In the genomic region with DNA sequence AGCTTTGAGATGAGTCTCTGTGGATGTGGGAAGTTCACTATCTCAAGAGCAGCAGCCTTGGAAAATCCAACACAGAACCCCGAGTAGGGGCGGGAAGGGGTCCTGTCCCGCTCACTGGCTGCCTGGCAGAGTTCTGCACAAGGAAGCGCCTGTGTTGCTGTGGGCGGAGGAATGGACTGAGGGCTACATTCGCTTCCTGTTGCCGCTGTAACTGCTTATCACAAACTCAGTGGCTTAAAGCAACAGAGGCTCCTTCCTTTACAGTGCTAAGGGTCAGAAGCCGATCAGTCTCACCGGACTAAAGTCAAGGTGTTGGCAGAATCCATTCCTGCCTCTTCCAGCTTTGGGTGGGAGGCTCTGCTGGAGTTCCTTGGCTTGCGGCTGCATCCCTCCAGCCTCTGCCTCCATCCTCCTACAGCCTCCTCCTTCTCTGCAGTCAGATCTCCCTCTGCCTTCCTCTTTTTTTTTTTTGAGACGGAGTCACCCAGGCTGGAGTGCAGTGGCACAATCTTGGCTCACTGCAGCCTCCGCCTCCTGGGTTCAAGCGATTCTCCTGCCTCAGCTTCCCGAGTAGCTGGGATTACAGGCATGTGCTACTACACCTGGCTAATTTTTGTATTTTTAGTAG, we compare ENCODE assay signal across 9 cellular contexts.
DNase-seq lines count a peak whose midpoint lies in the region; ATAC-seq and FAIRE-seq lines count a peak whose summit lies in the region.
"Had no signal": no experiment of that assay in that cellular context is flagged by ENCODE, and none has a peak within 500 bp of the region (broad histone marks: within the 10 kb centered on the region; RNA-seq: fewer than 3 reads in every experiment).

No MANE protein-coding gene starts in this region.

- peak overlapping the region in 19 of 21 experiments; percentile 26 to 97 (median 80) for H3K27ac ChIP-seq in skin epidermis
- H3K27ac ChIP-seq: VCaP had no signal

- H3K27me3 Mint-ChIP-seq in activated T-cell treated with anti-CD3 and anti-CD28 coated beads, Interleukin-2, amount 50 U/mL, for 24 hours: no peaks in the 10 kb centered on the region
- H3K27me3 Mint-ChIP-seq in T-helper 1 cell treated with Interleukin-12 subunit alpha and Interleukin-12 subunit beta and Interleukin-4 antibody, amounts not matched to agents 30 μg/mL and 1 μg/mL, for 36 hours (ENCODE audit: low read depth): no peaks in the 10 kb centered on the region

- peak overlapping the region; percentile 71 for H3K4me3 Mint-ChIP-seq in activated T-cell treated with anti-CD3 and anti-CD28 coated beads, Interleukin-2, amount 50 U/mL, for 24 hours
- H3K4me3 Mint-ChIP-seq in T-helper 1 cell treated with Interleukin-12 subunit alpha and Interleukin-12 subunit beta and Interleukin-4 antibody, amounts not matched to agents 30 μg/mL and 1 μg/mL, for 36 hours: peak overlapping the region; percentile 63

- peaks cover 28% of the 10 kb centered on the region for H3K36me3 Mint-ChIP-seq in activated T-cell treated with anti-CD3 and anti-CD28 coated beads, Interleukin-2, amount 50 U/mL, for 24 hours (ENCODE audit: low read depth)
- H3K36me3 Mint-ChIP-seq in T-helper 1 cell treated with Interleukin-12 subunit alpha and Interleukin-12 subunit beta and Interleukin-4 antibody, amounts not matched to agents 30 μg/mL and 1 μg/mL, for 36 hours (ENCODE audit: low read depth): peaks cover 26% of the 10 kb centered on the region

- FAIRE-seq in RCC 7860 (lab: Jason Lieb, UNC): no peak

- no peaks in the 10 kb centered on the region for H3K9me3 Mint-ChIP-seq in activated T-cell treated with anti-CD3 and anti-CD28 coated beads, Interleukin-2, amount 50 U/mL, for 24 hours
- no peaks in the 10 kb centered on the region for H3K9me3 Mint-ChIP-seq in T-helper 1 cell treated with Interleukin-12 subunit alpha and Interleukin-12 subunit beta and Interleukin-4 antibody, amounts not matched to agents 30 μg/mL and 1 μg/mL, for 36 hours

- peak; percentile 5 for ATAC-seq in esophagus mucosa

- H3K27ac Mint-ChIP-seq in activated T-cell treated with anti-CD3 and anti-CD28 coated beads, Interleukin-2, amount 50 U/mL, for 24 hours: peak overlapping the region; percentile 99
- peak overlapping the region; percentile 100 for H3K27ac Mint-ChIP-seq in T-helper 1 cell treated with Interleukin-12 subunit alpha and Interleukin-12 subunit beta and Interleukin-4 antibody, amounts not matched to agents 30 μg/mL and 1 μg/mL, for 36 hours

- H3K4me1 Mint-ChIP-seq in activated T-cell treated with anti-CD3 and anti-CD28 coated beads, Interleukin-2, amount 50 U/mL, for 24 hours (ENCODE audit: low read depth): peaks cover 90% of the 10 kb centered on the region
- H3K4me1 Mint-ChIP-seq in T-helper 1 cell treated with Interleukin-12 subunit alpha and Interleukin-12 subunit beta and Interleukin-4 antibody, amounts not matched to agents 30 μg/mL and 1 μg/mL, for 36 hours (ENCODE audit: low read depth): peaks cover 81% of the 10 kb centered on the region

- peak overlapping the region in 1 of 7 experiments; percentile 17 for H3K4me3 ChIP-seq in skin epidermis

- DNase-seq in activated T-cell treated with anti-CD3 and anti-CD28 coated beads, Interleukin-2, amount 50 U/mL, for 24 hours: no peak
- no peak for DNase-seq in activated T-cell treated with anti-CD3 and anti-CD28 coated beads, Interleukin-2, amount 50 U/mL, for 1 hour
- DNase-seq in C1 segment of cervical spinal cord (lab: John Stamatoyannopoulos, UW): no peak
- DNase-seq in RCC 7860 (ENCODE audit: low spot score): no peak
- no peak for DNase-seq in NCI-H187 (lab: John Stamatoyannopoulos, UW)
